26 cellular contexts compared by ENCODE assay signal in the genomic region with DNA sequence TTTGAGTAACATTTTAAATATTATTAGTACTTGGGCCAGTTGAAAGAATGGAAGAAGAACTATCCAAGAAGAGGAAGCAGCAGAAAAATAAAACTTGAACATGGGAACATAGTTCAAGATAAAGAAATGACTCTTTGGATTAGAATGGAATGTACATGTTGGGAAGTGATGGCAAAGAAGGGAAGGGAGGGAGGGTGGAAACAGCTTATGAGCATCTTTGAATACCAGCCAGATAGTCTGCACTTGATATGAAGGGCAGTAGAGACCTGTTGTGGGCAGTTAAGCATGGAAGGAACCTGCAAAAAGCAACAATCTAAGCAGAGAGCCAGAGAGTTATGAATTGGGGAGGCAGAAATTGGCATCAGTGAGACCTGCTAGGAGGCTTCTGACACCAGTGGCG. TPM values are rescaled to one million over a fixed set of nuclear protein-coding genes. Genes with fewer than 3 reads are reported as not detected.
"Had no signal": no experiment of that assay in that cellular context is flagged by ENCODE, and none has a peak within 500 bp of the region (broad histone marks: within the 10 kb centered on the region; RNA-seq: fewer than 3 reads in every experiment).

No MANE protein-coding gene starts in this region.

- H3K27ac ChIP-seq: cardiac muscle cell, hepatocyte, left lung, ovary, prostate gland, spleen, upper lobe of right lung had no signal

- H3K79me2 ChIP-seq: hepatocyte had no signal

- ATAC-seq: activated T-cell treated with anti-CD3 and anti-CD28 coated beads, Interleukin-2, amount 50 U/mL, for 4 hours; left lung; naive thymus-derived CD4-positive, alpha-beta T cell had no signal

- H3K9me3 ChIP-seq: left lung, ovary, prostate gland, spleen, upper lobe of right lung had no signal

- DNase-seq: activated CD4-positive, alpha-beta T cell treated with anti-CD3 and anti-CD28 coated beads for 4 hours; activated CD4-positive, alpha-beta T cell treated with anti-CD3 and anti-CD28 coated beads, Interleukin-2, amount 50 U/mL, for 48 hours; activated CD4-positive, CD25-positive, alpha-beta regulatory T cell; activated CD8-positive, alpha-beta memory T cell treated with anti-CD3 and anti-CD28 coated beads, Interleukin-2, amount 50 U/mL, for 48 hours; activated naive CD4-positive, alpha-beta T cell; activated T-cell treated with anti-CD3 and anti-CD28 coated beads, Interleukin-2, amount 50 U/mL, for 4 hours; amniotic stem cell; effector CD4-positive, alpha-beta T cell; glutamatergic neuron; immature natural killer cell; kidney glomerular epithelial cell; left lung; naive thymus-derived CD4-positive, alpha-beta T cell; ovary; spleen; stimulated activated CD4-positive, alpha-beta T cell treated with anti-CD3 and anti-CD28 coated beads, Interleukin-4, amount 100 ng/mL, for 1 hour; stimulated activated naive CD4-positive, alpha-beta T cell treated with Interleukin-2 at 50 U/mL for 16 hours; upper lobe of right lung had no signal

- H3K4me3 ChIP-seq: cardiac muscle cell, hepatocyte, left lung, lung, ovary, prostate gland, spleen, upper lobe of right lung had no signal

- H3K27me3 ChIP-seq: cardiac muscle cell, hepatocyte, left lung, ovary, spleen had no signal

- H2AFZ ChIP-seq: hepatocyte had no signal

- H3K4me2 ChIP-seq: hepatocyte had no signal

- H3K4me1 ChIP-seq: prostate gland, upper lobe of right lung had no signal

- H3K36me3 ChIP-seq: cardiac muscle cell, left lung, ovary, prostate gland, spleen, upper lobe of right lung had no signal

RNA-seq across cellular contexts. Expression of a gene that starts 10.0 kb away (rescaled TPM):
- total RNA-seq: cardiac muscle cell, epithelial cell of proximal tubule, frontal cortex, hepatocyte, left lung, lung, ovary, prostate gland, spleen, subcutaneous adipose tissue, upper lobe of right lung had no signal
- polyA plus RNA-seq: cardiac muscle cell; hepatocyte; immature natural killer cell; naive thymus-derived CD4-positive, alpha-beta T cell; ovary; spleen had no signal

RNA-seq across cellular contexts. Expression of a gene that starts 37.8 kb away (rescaled TPM):
- total RNA-seq: cardiac muscle cell, cerebellum, epithelial cell of proximal tubule, frontal cortex, hepatocyte, left lung, lung, ovary, prostate gland, subcutaneous adipose tissue, upper lobe of right lung had no signal
- polyA plus RNA-seq: cardiac muscle cell; hepatocyte; immature natural killer cell; lung; naive thymus-derived CD4-positive, alpha-beta T cell; ovary; spleen had no signal
